Comparison of ENCODE assay signal across 1 cellular context in the genomic region with DNA sequence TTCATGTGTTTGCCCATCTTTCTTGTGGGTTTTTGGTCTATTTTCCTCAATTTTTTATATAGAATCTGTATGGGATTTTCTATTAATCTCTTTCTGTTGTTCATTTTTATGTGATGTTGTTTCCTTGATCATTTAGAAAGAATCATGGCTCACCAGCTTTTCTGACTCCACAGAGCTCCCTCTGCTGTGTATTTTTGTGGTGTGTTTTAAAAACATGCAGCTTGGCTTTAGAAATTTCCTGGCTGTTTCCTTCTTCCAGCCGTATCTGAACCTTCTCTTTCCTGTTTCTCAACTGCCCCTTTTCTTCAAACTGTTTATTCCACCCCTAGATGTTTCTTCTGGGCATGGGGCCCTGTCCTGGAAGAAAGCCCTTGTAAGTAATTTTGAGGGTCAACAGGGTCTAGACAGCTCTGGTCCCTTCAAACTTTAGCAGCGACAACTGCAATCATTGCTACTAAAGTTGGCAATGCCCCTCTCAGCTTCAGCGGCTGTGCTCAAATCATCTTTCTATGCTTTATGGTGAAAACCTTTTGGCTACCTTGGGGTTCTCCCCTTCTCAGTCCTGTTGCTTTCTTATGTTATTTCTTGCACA.
TF ChIP-seq lines count a peak whose summit lies in the region.

No MANE protein-coding gene starts in this region.

TF ChIP-seq in GM23338, 12 proteins besides CTCF, POLR2A, EP300 and RAD21 (continued from another document):
- TF ChIP-seq, protein P1, sequence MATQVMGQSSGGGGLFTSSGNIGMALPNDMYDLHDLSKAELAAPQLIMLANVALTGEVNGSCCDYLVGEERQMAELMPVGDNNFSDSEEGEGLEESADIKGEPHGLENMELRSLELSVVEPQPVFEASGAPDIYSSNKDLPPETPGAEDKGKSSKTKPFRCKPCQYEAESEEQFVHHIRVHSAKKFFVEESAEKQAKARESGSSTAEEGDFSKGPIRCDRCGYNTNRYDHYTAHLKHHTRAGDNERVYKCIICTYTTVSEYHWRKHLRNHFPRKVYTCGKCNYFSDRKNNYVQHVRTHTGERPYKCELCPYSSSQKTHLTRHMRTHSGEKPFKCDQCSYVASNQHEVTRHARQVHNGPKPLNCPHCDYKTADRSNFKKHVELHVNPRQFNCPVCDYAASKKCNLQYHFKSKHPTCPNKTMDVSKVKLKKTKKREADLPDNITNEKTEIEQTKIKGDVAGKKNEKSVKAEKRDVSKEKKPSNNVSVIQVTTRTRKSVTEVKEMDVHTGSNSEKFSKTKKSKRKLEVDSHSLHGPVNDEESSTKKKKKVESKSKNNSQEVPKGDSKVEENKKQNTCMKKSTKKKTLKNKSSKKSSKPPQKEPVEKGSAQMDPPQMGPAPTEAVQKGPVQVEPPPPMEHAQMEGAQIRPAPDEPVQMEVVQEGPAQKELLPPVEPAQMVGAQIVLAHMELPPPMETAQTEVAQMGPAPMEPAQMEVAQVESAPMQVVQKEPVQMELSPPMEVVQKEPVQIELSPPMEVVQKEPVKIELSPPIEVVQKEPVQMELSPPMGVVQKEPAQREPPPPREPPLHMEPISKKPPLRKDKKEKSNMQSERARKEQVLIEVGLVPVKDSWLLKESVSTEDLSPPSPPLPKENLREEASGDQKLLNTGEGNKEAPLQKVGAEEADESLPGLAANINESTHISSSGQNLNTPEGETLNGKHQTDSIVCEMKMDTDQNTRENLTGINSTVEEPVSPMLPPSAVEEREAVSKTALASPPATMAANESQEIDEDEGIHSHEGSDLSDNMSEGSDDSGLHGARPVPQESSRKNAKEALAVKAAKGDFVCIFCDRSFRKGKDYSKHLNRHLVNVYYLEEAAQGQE (IDR thresholded peaks at IDR 0.05; ENCODE audit: unreplicated experiment), result no peak
- no peak for TF ChIP-seq NANOG (IDR thresholded peaks at IDR 0.05; ENCODE audit: borderline replicate concordance)
- TF ChIP-seq JUNB (IDR thresholded peaks at IDR 0.05; ENCODE audit: unreplicated experiment), result no peak
- no peak for TF ChIP-seq EZH2 (IDR thresholded peaks at IDR 0.05; ENCODE audit: low read depth, unreplicated experiment)
- TF ChIP-seq ZNF331 (CRISPR knock-in tag; IDR thresholded peaks at IDR 0.05; ENCODE audit: low read depth), result no peak
- no peak for TF ChIP-seq STAT1 (IDR thresholded peaks at IDR 0.05; ENCODE audit: unreplicated experiment)
